20 cellular contexts compared by ENCODE assay signal in genomic region chr2:10990561-10991111, GRCh38.
"Had no signal": no experiment of that assay in that cellular context is flagged by ENCODE, and none has a peak within 500 bp of the region (broad histone marks: within the 10 kb centered on the region; RNA-seq: fewer than 3 reads in every experiment).

No MANE protein-coding gene starts in this region.

- H3K36me3 ChIP-seq: esophagus muscularis mucosa, neural progenitor cell, prostate gland, right atrium auricular region, stomach, upper lobe of left lung had no signal

- DNase-seq: activated CD4-positive, alpha-beta memory T cell treated with anti-CD3 and anti-CD28 coated beads, Interleukin-2, amount 10 ng/mL, durations not matched to agents 7 days and 5 days; activated CD4-positive, alpha-beta T cell treated with anti-CD3 and anti-CD28 coated beads for 48 hours; activated CD8-positive, alpha-beta memory T cell treated with anti-CD3 and anti-CD28 coated beads, Interleukin-2, amount 10 ng/mL, durations not matched to agents 7 days and 5 days; activated naive CD4-positive, alpha-beta T cell treated with anti-CD3 and anti-CD28 coated beads, Interleukin-2, amount 10 ng/mL, durations not matched to agents 7 days and 5 days; activated naive CD8-positive, alpha-beta T cell treated with anti-CD3 and anti-CD28 coated beads, Interleukin-2, amount 50 U/mL, for 24 hours; anterior cingulate cortex; cerebellar nuclear complex; effector CD4-positive, alpha-beta T cell; immature natural killer cell; left ventricle myocardium superior; mucosa of descending colon; naive B cell; stomach; testis; upper lobe of left lung had no signal

- H3K4me2 ChIP-seq: neural progenitor cell had no signal

- H3K4me1 ChIP-seq: esophagus muscularis mucosa, neural progenitor cell, prostate gland, right atrium auricular region, stomach, testis, upper lobe of left lung had no signal

- H3K9ac ChIP-seq: neural progenitor cell had no signal

- H3K4me3 ChIP-seq: esophagus muscularis mucosa, mucosa of descending colon, neural progenitor cell, prostate gland, right atrium auricular region, stomach, testis, upper lobe of left lung had no signal

- H2AFZ ChIP-seq: neural progenitor cell had no signal

- H3K27me3 ChIP-seq: esophagus muscularis mucosa, neural progenitor cell, right atrium auricular region, testis, upper lobe of left lung had no signal

- H3K27ac ChIP-seq: esophagus muscularis mucosa, neural progenitor cell, prostate gland, right atrium auricular region, stomach, testis, upper lobe of left lung had no signal

- H3K9me3 ChIP-seq: esophagus muscularis mucosa, mucosa of descending colon, prostate gland, right atrium auricular region, stomach, testis, upper lobe of left lung had no signal

- ATAC-seq: activated CD8-positive, alpha-beta memory T cell treated with anti-CD3 and anti-CD28 coated beads, Interleukin-2, amount 10 ng/mL, durations not matched to agents 7 days and 5 days; activated naive CD8-positive, alpha-beta T cell treated with anti-CD3 and anti-CD28 coated beads, Interleukin-2, amount 50 U/mL, for 24 hours; left ventricle myocardium superior; mucosa of descending colon; WTC11 had no signal
